Comparison of ENCODE assay signal across 1 cellular context in the genomic region with DNA sequence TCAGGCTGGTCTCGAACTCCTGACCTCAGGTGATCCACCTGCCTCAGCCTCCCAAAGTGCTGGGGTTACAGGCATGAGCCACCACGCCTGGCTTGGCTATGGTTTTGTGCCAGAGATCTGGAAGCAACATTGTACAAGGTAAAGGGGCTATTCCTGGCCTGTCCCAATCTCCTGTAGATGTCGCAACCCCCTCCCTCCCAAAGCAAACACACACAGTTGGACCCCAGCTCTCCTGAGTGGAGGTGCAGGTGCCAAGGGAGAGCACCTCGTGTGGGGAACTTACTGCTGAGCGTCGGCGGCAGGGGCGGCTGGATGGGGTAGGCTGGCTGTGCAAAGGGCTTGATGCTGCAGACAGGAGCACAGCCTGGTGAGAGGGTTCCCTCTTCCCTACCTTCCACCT.
TF ChIP-seq lines count a peak whose summit lies in the region.

No MANE protein-coding gene starts in this region.

TF ChIP-seq in GM23338, 12 proteins besides CTCF, POLR2A, EP300 and RAD21 (continued from another document):
- no peak for TF ChIP-seq ZNF462 (CRISPR knock-in tag; IDR thresholded peaks at IDR 0.05)
